ENCODE assay signal across 9 cellular contexts in genomic region chr3:42066516-42067181, GRCh38. TPM values are rescaled to one million over a fixed set of nuclear protein-coding genes. Genes with fewer than 3 reads are reported as not detected.
DNase-seq lines count a peak whose midpoint lies in the region; ATAC-seq and TF ChIP-seq lines count a peak whose summit lies in the region.
"Had no signal": no experiment of that assay in that cellular context is flagged by ENCODE, and none has a peak within 500 bp of the region (broad histone marks: within the 10 kb centered on the region; RNA-seq: fewer than 3 reads in every experiment).

No MANE protein-coding gene starts in this region.

- H3K36me3 ChIP-seq in A673 (ENCODE audit: insufficient read depth, low read length, poor library complexity, severe bottlenecking) (no peaks in the 10 kb centered on the region), lower lobe of right lung (no peaks in the 10 kb centered on the region)

- H3K9me3 ChIP-seq in A673 (ENCODE audit: low read depth, low read length, poor library complexity, severe bottlenecking): no peaks in the 10 kb centered on the region
- no peaks in the 10 kb centered on the region for H3K9me3 ChIP-seq in lower lobe of right lung

- H3K4me3 ChIP-seq in A673 (ENCODE audit: low read depth, low read length, poor library complexity, severe bottlenecking): no peak overlapping the region
- no peak overlapping the region for H3K4me3 ChIP-seq in lower lobe of right lung

- CTCF ChIA-PET in A673 (lab: Charles Lee): no interaction called here

- peaks cover 76% of the 10 kb centered on the region for H3K4me1 Mint-ChIP-seq in brain

- H3K4me1 ChIP-seq in A673 (ENCODE audit: insufficient read depth, low read length, poor library complexity, severe bottlenecking): peaks cover 41% of the 10 kb centered on the region
- H3K4me1 ChIP-seq in lower lobe of right lung: peaks cover 71% of the 10 kb centered on the region

- peak overlapping the region; percentile 48 to 97 (median 91) for H3K27ac Mint-ChIP-seq in brain

- H3K27me3 Mint-ChIP-seq in brain: no peaks in the 10 kb centered on the region

- H3K36me3 Mint-ChIP-seq in brain: no peaks in the 10 kb centered on the region

- H3K27me3 ChIP-seq in A673 (replicated peaks; ENCODE audit: insufficient read depth, low read depth, low read length, poor library complexity) (no peaks in the 10 kb centered on the region), lower lobe of right lung (ENCODE audit: low read depth) (no peaks in the 10 kb centered on the region)

- BruUV-seq in A673 (replicated peaks; lab: Mats Ljungman, UMichigan): no TSS peak

- intact Hi-C loops in A673 (cut with micrococcal nuclease; ENCODE audit: unreplicated experiment): no loop called here
- intact Hi-C loops in lower lobe of right lung (cut with DNase I): no loop called here

- H3K4me3 Mint-ChIP-seq in brain: peak overlapping the region in 4 of 5 experiments; percentile 48 to 67 (median 66)

- H3K9me3 Mint-ChIP-seq in brain: peaks cover 0 to 1% (median 0%) of the 10 kb centered on the region in 5 experiments

- DNase-seq in A673 (ENCODE audit: low spot score): peak; percentile 14
- DNase-seq in lower lobe of right lung: no peak
- no peak for DNase-seq in activated CD4-positive, alpha-beta T cell treated with anti-CD3 and anti-CD28 coated beads for 1 hour
- DNase-seq in stimulated activated CD4-positive, alpha-beta T cell treated with anti-CD3 and anti-CD28 coated beads, Interleukin-2, amount 100 ng/mL, for 48 hours: no peak
- DNase-seq: DND-41 had no signal

- POLR2A ChIA-PET in A673 (lab: Charles Lee; ENCODE audit: low non-redundant PET): interaction anchor here (0.7 kb wide), 1 partner anchor 601 kb away, joined by 8 read pairs; no protein-coding TSS in a partner anchor

- ATAC-seq in HG03159 (IDR thresholded peaks at IDR 0.05; ENCODE audit: unreplicated experiment): peak; percentile 47
- ATAC-seq in lower lobe of right lung: peak; percentile 71 to 72
- no peak for ATAC-seq in HG02678 (IDR thresholded peaks at IDR 0.05; ENCODE audit: unreplicated experiment)
- no peak for ATAC-seq in HG02642 (IDR thresholded peaks at IDR 0.05; ENCODE audit: poor library complexity, unreplicated experiment)

- TF ChIP-seq CTCF in A673 (conservative IDR thresholded peaks at IDR 0.05; ENCODE audit: low read depth, low read length) (no peak), brain (conservative IDR thresholded peaks at IDR 0.05) (no peak), lower lobe of right lung (IDR thresholded peaks at IDR 0.05) (no peak)

- H3K27ac ChIP-seq in A673 (ENCODE audit: low read depth, low read length, poor library complexity, severe bottlenecking) (peak overlapping the region; percentile 66), lower lobe of right lung (peak overlapping the region; percentile 88)

RNA-seq across cellular contexts. Expression of gene TRAK1, which starts 24.5 kb away (rescaled TPM):
- total RNA-seq in A673 (2021) (16.3 and 21.1 TPM in 2 replicates), lower lobe of right lung (50.6 TPM)
- 28.8 TPM for polyA plus RNA-seq in brain (ENCODE audit: insufficient read depth, low read depth, low replicate concordance)

Comparison
In these comparisons a context has a peak if more than half of its experiments do, and no peak if none do; other contexts are left out.
1. ATAC-seq: peak in HG03159 (single experiment) and lower lobe of right lung (2 of 2); none in HG02678 (single experiment) and HG02642 (single experiment).